Comparison of ENCODE assay signal across 1 cellular context in the genomic region with DNA sequence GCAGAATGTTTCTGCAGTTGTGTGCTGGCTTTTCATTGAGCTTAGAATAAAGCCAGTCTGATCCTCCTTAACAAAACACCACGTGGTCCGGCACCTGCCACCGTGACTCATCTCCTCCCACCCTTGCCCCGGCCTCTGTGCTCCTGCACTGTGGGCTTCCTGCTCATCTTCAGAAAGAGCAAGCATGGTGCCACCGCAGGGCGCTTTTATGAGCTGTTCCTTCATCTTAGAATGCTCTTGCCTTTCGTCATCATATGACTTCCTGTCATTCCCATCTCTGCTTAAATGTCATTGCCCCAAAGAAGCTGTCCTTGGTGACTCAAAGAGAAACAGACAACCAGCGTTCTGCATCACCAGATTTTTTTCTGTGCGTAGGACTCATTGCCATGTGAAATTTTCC.
TF ChIP-seq lines count a peak whose summit lies in the region.

No MANE protein-coding gene starts in this region.

TF ChIP-seq in GM23338, 12 proteins besides CTCF, POLR2A, EP300 and RAD21 (continued from another document):
- TF ChIP-seq CREB1 (CRISPR knock-in tag; IDR thresholded peaks at IDR 0.05; ENCODE audit: low read depth) (no peak), ZNF331 (CRISPR knock-in tag; IDR thresholded peaks at IDR 0.05; ENCODE audit: low read depth) (no peak), JUNB (IDR thresholded peaks at IDR 0.05; ENCODE audit: unreplicated experiment) (no peak), EZH2 (IDR thresholded peaks at IDR 0.05; ENCODE audit: low read depth, unreplicated experiment) (no peak)
